8 cellular contexts compared by ENCODE assay signal in the genomic region with DNA sequence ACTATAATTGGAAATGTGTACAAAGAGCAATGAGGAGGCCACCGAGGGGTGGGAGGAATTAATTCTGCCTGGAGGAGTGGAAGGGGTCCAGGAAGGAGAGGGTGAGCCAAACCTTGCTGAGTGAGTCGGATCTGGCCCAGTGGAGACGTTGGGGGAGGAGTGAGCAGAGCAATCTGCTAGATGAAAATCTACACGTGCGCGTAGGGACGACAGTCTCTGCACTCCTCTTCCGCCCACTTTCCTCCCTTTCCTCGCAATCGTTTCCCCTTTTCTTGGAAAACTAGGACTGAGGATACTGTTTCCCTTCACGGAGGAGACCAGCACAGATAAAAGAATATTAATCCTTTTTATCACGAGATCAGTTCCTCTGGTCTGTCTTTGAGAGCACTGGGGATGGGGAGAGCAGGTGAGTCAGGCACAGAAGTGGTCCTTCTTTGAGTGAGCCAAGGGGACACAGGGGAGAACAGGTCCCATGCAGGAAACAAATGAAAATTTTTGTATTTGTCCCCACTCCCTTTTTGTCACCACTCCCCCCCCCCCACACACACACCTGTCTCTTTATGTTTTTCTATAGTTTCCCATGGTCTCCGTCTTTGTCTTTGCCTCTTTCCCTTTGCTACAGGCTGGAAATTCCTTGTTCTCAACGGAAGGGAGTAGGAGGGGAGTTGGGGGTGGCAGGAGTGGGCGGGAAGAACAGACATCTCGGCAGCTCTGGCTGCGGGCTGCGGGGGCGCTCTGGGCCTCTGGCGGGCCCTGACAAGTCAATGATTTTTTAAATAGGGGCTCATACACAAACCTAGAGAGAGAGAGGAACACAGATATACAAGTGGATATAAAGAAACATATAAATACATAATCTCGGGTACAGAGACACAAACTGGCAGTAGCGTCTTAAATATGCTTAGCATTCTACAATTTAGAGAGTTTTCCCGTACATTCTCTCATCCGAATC. TPM values are rescaled to one million over a fixed set of nuclear protein-coding genes. Genes with fewer than 3 reads are reported as not detected.
A peak's percentile ranks its signal among the peaks of the same experiment; 100 is the strongest.
DNase-seq lines count a peak whose midpoint lies in the region; TF ChIP-seq lines count a peak whose summit lies in the region.

No MANE protein-coding gene starts in this region.

- peaks cover 25% of the 10 kb centered on the region for H3K4me1 ChIP-seq in muscle layer of colon (ENCODE audit: insufficient read depth, low read length)

- CTCF ChIA-PET in activated CD4-positive, alpha-beta memory T cell treated with anti-CD3 and anti-CD28 coated beads, Interleukin-2, amount 10 ng/mL, durations not matched to agents 7 days and 5 days (lab: Charles Lee) = interaction anchor here (5.1 to 8.7 kb wide), 2 partner anchors 15 to 25 kb away, joined by 28 to 91 read pairs; a partner anchor contains a TSS

- H3K4me3 ChIP-seq in epithelial cell of esophagus (ENCODE audit: low read length) (peak overlapping the region; percentile 74), muscle layer of colon (ENCODE audit: low read depth in 1 of 2, low read length in 2 of 2) (peak overlapping the region; percentile 81 to 84)

- intact Hi-C loops in posterior vena cava (cut with DNase I) = no loop called here

- peak overlapping the region; percentile 79 for H3K27ac Mint-ChIP-seq in activated CD4-positive, alpha-beta memory T cell treated with anti-CD3 and anti-CD28 coated beads, Interleukin-2, amount 10 ng/mL, durations not matched to agents 7 days and 5 days

- H3K36me3 Mint-ChIP-seq in activated CD4-positive, alpha-beta memory T cell treated with anti-CD3 and anti-CD28 coated beads, Interleukin-2, amount 10 ng/mL, durations not matched to agents 7 days and 5 days (ENCODE audit: low read depth) = peaks cover 8% of the 10 kb centered on the region

- peak overlapping the region; percentile 89 for H3K4me3 Mint-ChIP-seq in activated CD4-positive, alpha-beta memory T cell treated with anti-CD3 and anti-CD28 coated beads, Interleukin-2, amount 10 ng/mL, durations not matched to agents 7 days and 5 days

- no peaks in the 10 kb centered on the region for H3K27me3 Mint-ChIP-seq in activated CD4-positive, alpha-beta memory T cell treated with anti-CD3 and anti-CD28 coated beads, Interleukin-2, amount 10 ng/mL, durations not matched to agents 7 days and 5 days

- peaks cover 3% of the 10 kb centered on the region for H3K36me3 ChIP-seq in muscle layer of colon (ENCODE audit: insufficient read depth, low read length)

- POLR2A ChIA-PET in activated CD4-positive, alpha-beta memory T cell treated with anti-CD3 and anti-CD28 coated beads, Interleukin-2, amount 10 ng/mL, durations not matched to agents 7 days and 5 days (lab: Charles Lee) = interaction anchor here (1.0 to 14.8 kb wide), 5 partner anchors 7 to 399 kb away, joined by 3 to 247 read pairs (median 3); a partner anchor contains a TSS

- H3K27me3 ChIP-seq in muscle layer of colon (ENCODE audit: control insufficient read depth in 1 of 2, insufficient read depth in 2 of 2, low read length in 2 of 2) = no peaks in the 10 kb centered on the region

- TF ChIP-seq CTCF in epithelial cell of esophagus (IDR thresholded peaks at IDR 0.05; ENCODE audit: insufficient read depth, low read depth, low read length, missing control alignments) = no peak

- peaks cover 50% of the 10 kb centered on the region for H3K4me1 Mint-ChIP-seq in activated CD4-positive, alpha-beta memory T cell treated with anti-CD3 and anti-CD28 coated beads, Interleukin-2, amount 10 ng/mL, durations not matched to agents 7 days and 5 days

- DNase-seq in NCI-H1092 treated with DMSO at 0.1 percent for 48 hours (lab: John Stamatoyannopoulos, UW) (peak; percentile 8), NCI-H1092 (lab: John Stamatoyannopoulos, UW) (no peak), NCI-H146 (lab: John Stamatoyannopoulos, UW) (peak; percentile 50), epithelial cell of esophagus (ENCODE audit: low read depth) (peak; percentile 70), substantia nigra (lab: John Stamatoyannopoulos, UW) (peak in 28 of 49 donors; percentile 10 to 71 (median 26)), posterior vena cava (ENCODE audit: low spot score) (no peak)
- DNase-seq in activated CD4-positive, alpha-beta memory T cell treated with anti-CD3 and anti-CD28 coated beads, Interleukin-2, amount 10 ng/mL, durations not matched to agents 7 days and 5 days = peak; percentile 43

- no peaks in the 10 kb centered on the region for H3K9me3 Mint-ChIP-seq in activated CD4-positive, alpha-beta memory T cell treated with anti-CD3 and anti-CD28 coated beads, Interleukin-2, amount 10 ng/mL, durations not matched to agents 7 days and 5 days

- H3K27ac ChIP-seq in muscle layer of colon (ENCODE audit: low read depth, low read length) (peak overlapping the region; percentile 98), substantia nigra (ENCODE audit: low read depth, low read length, poor library complexity, severe bottlenecking) (peak overlapping the region; percentile 90)

- no peaks in the 10 kb centered on the region for H3K9me3 ChIP-seq in muscle layer of colon (ENCODE audit: low read length)

- H3K9ac ChIP-seq in muscle layer of colon (ENCODE audit: low read length) = peak overlapping the region; percentile 96

RNA-seq across cellular contexts. Expression of a gene that starts 2.6 kb away (rescaled TPM):
- 1 to 10 TPM; 8.7 to 9.6 TPM for total RNA-seq in activated CD4-positive, alpha-beta memory T cell treated with anti-CD3 and anti-CD28 coated beads, Interleukin-2, amount 10 ng/mL, durations not matched to agents 7 days and 5 days
- 10 to 100 TPM; 27.0 to 36.3 TPM for total RNA-seq in posterior vena cava

RNA-seq across cellular contexts. Expression of a gene that starts 7.7 kb away (rescaled TPM):
- total RNA-seq in activated CD4-positive, alpha-beta memory T cell treated with anti-CD3 and anti-CD28 coated beads, Interleukin-2, amount 10 ng/mL, durations not matched to agents 7 days and 5 days = 10 to 100 TPM; 51.7 to 59.2 TPM
- total RNA-seq in posterior vena cava = 10 to 100 TPM in 1 of 2 donors, 1 to 10 TPM in 1; 8.8 to 12.4 TPM

RNA-seq across cellular contexts. Expression of a gene that starts 24.9 kb away (rescaled TPM):
- 100 to 1,000 TPM; 127 to 128 TPM for total RNA-seq in activated CD4-positive, alpha-beta memory T cell treated with anti-CD3 and anti-CD28 coated beads, Interleukin-2, amount 10 ng/mL, durations not matched to agents 7 days and 5 days
- 100 to 1,000 TPM; 162 to 201 TPM for total RNA-seq in posterior vena cava

RNA-seq across cellular contexts. Expression of a gene that starts 36.3 kb away (rescaled TPM):
- under 1 TPM; 0.28 to 0.65 TPM for total RNA-seq in activated CD4-positive, alpha-beta memory T cell treated with anti-CD3 and anti-CD28 coated beads, Interleukin-2, amount 10 ng/mL, durations not matched to agents 7 days and 5 days
- total RNA-seq in posterior vena cava = 1 to 10 TPM in 1 of 2 donors, under 1 TPM in 1; 0.28 to 1.0 TPM

RNA-seq across cellular contexts. Expression of a gene that starts 42.0 kb away (rescaled TPM):
- under 1 TPM; 0.60 to 0.86 TPM for total RNA-seq in activated CD4-positive, alpha-beta memory T cell treated with anti-CD3 and anti-CD28 coated beads, Interleukin-2, amount 10 ng/mL, durations not matched to agents 7 days and 5 days
- 100 to 1,000 TPM; 465 to 757 TPM for total RNA-seq in posterior vena cava

Comparison
In these comparisons a context has a peak if more than half of its experiments do, and no peak if none do; other contexts are left out.
1. DNase-seq: peak in NCI-H1092 treated with DMSO at 0.1 percent for 48 hours (single experiment), NCI-H146 (single experiment), activated CD4-positive, alpha-beta memory T cell treated with anti-CD3 and anti-CD28 coated beads, Interleukin-2, amount 10 ng/mL, durations not matched to agents 7 days and 5 days (single experiment), epithelial cell of esophagus (single experiment) and substantia nigra (28 of 49); none in NCI-H1092 (single experiment) and posterior vena cava (single experiment).